24 cellular contexts compared by ENCODE assay signal in genomic region chr13:29165840-29166239, GRCh38.
DNase-seq lines count a peak whose midpoint lies in the region; ATAC-seq and TF ChIP-seq lines count a peak whose summit lies in the region.
"Had no signal": no experiment of that assay in that cellular context is flagged by ENCODE, and none has a peak within 500 bp of the region (broad histone marks: within the 10 kb centered on the region; RNA-seq: fewer than 3 reads in every experiment).

No MANE protein-coding gene starts in this region.

- no peak overlapping the region for H3K27ac ChIP-seq in GM23248
- H3K27ac ChIP-seq: KMS-11, left ventricle myocardium inferior, prostate gland, RWPE1, uterus had no signal

- H3K4me1 ChIP-seq in GM23248 (ENCODE audit: insufficient read depth), result no peaks in the 10 kb centered on the region
- H3K4me1 ChIP-seq: prostate gland, uterus had no signal

- CTCF ChIA-PET in T-cell (lab: Charles Lee), result interaction anchor here in 1 of 2 donors (0.7 kb wide), 1 partner anchor 11 kb away, joined by 3 read pairs; no protein-coding TSS in a partner anchor

- no peak overlapping the region for H3K9ac ChIP-seq in GM23248
- H3K9ac ChIP-seq: KMS-11 had no signal

- H2AFZ ChIP-seq in GM23248, result no peak overlapping the region

- no peaks in the 10 kb centered on the region for H3K27me3 Mint-ChIP-seq in T-cell

- TF ChIP-seq CTCF in AG10803 (conservative IDR thresholded peaks at IDR 0.05; ENCODE audit: low read length), result no peak
- TF ChIP-seq CTCF in fibroblast of pulmonary artery (IDR thresholded peaks at IDR 0.05; ENCODE audit: low read length, missing control alignments), result no peak

- DNase-seq in AG10803 (ENCODE audit: low read depth), result peak; percentile 25
- DNase-seq in GM23248, result peak; percentile 2
- peak; percentile 98 for DNase-seq in NOMO-1 treated with DMSO at 0.1 percent for 48 hours (lab: John Stamatoyannopoulos, UW; ENCODE audit: unreplicated experiment)
- peak; percentile 6 for DNase-seq in fibroblast of pulmonary artery (ENCODE audit: low read depth)
- no peak for DNase-seq in T-cell
- DNase-seq in dedifferentiated amniotic fluid mesenchymal stem cell (ENCODE audit: extremely low spot score), result no peak
- no peak for DNase-seq in RKO (ENCODE audit: low spot score)
- DNase-seq: activated CD4-positive, alpha-beta T cell treated with anti-CD3 and anti-CD28 coated beads, Interleukin-2, amount 10 ng/mL, durations not matched to agents 7 days and 5 days; activated CD8-positive, alpha-beta memory T cell treated with anti-CD3 and anti-CD28 coated beads, Interleukin-2, amount 50 U/mL, for 48 hours; activated gamma-delta T cell; amygdala; left ventricle myocardium inferior; mucosa of descending colon; NCI-H1417; NCI-H2171 treated with DMSO at 0.1 percent for 48 hours; NCI-H69; stimulated activated CD4-positive, alpha-beta T cell treated with anti-CD3 and anti-CD28 coated beads, Interleukin-4, amount 100 ng/mL, for 24 hours; substantia nigra; uterus had no signal

- no peaks in the 10 kb centered on the region for H3K79me2 ChIP-seq in GM23248 (ENCODE audit: insufficient read depth)

- no peak overlapping the region for H3K4me3 Mint-ChIP-seq in T-cell
- H3K4me3 Mint-ChIP-seq: activated CD4-positive, alpha-beta T cell treated with anti-CD3 and anti-CD28 coated beads, Interleukin-2, amount 10 ng/mL, durations not matched to agents 7 days and 5 days had no signal

- in situ Hi-C loops in GM23248 (cut with MboI), result no loop called here

- WGBS in GM23248 (ENCODE audit: low coverage in 1 of 2, low lambda C conversion rate in 2 of 2, missing lambda C conversion rate in 2 of 2), 2 experiments, result 9 to 15% methylated on average over 2 of the region's 2 CpGs

- peaks cover 0 to 1% (median 0%) of the 10 kb centered on the region in 3 donors for H3K4me1 Mint-ChIP-seq in T-cell
- H3K4me1 Mint-ChIP-seq: activated CD4-positive, alpha-beta T cell treated with anti-CD3 and anti-CD28 coated beads, Interleukin-2, amount 10 ng/mL, durations not matched to agents 7 days and 5 days had no signal

- H3K9me3 Mint-ChIP-seq in T-cell, result peaks cover 0 to 4% (median 0%) of the 10 kb centered on the region in 3 donors
- H3K9me3 Mint-ChIP-seq: activated CD4-positive, alpha-beta T cell treated with anti-CD3 and anti-CD28 coated beads, Interleukin-2, amount 10 ng/mL, durations not matched to agents 7 days and 5 days had no signal

- no peaks in the 10 kb centered on the region for H3K36me3 Mint-ChIP-seq in T-cell
- H3K36me3 Mint-ChIP-seq: CD14-positive monocyte had no signal

- ATAC-seq in T-cell (replicated peaks in 1 of 4) (no peak), GM21390 (IDR thresholded peaks at IDR 0.05; ENCODE audit: unreplicated experiment) (no peak)
- ATAC-seq: mucosa of descending colon had no signal

- no peak overlapping the region for H3K27ac Mint-ChIP-seq in T-cell
- H3K27ac Mint-ChIP-seq: activated CD4-positive, alpha-beta T cell treated with anti-CD3 and anti-CD28 coated beads, Interleukin-2, amount 10 ng/mL, durations not matched to agents 7 days and 5 days had no signal

- no peaks in the 10 kb centered on the region for H4K20me1 ChIP-seq in GM23248 (ENCODE audit: insufficient read depth)

- no peaks in the 10 kb centered on the region for H3K9me3 ChIP-seq in GM23248 (ENCODE audit: low read depth)
- H3K9me3 ChIP-seq: left ventricle myocardium inferior, prostate gland, uterus had no signal

- H3K4me3 ChIP-seq in AG10803 (ENCODE audit: low read length), result no peak overlapping the region
- no peak overlapping the region for H3K4me3 ChIP-seq in GM23248
- H3K4me3 ChIP-seq in fibroblast of pulmonary artery (replicated peaks; ENCODE audit: low read depth, low read length), result no peak overlapping the region
- H3K4me3 ChIP-seq: left ventricle myocardium inferior, mucosa of descending colon, prostate gland, uterus had no signal

- H3F3A ChIP-seq in GM23248 (ENCODE audit: insufficient read depth), result no peaks in the 10 kb centered on the region

- POLR2A ChIA-PET in T-cell (lab: Charles Lee), result no interaction called here

- H3K36me3 ChIP-seq in GM23248 (ENCODE audit: low read depth), result no peaks in the 10 kb centered on the region
- H3K36me3 ChIP-seq: left ventricle myocardium inferior, prostate gland, uterus had no signal

- H3K4me2 ChIP-seq in GM23248 (ENCODE audit: unreplicated experiment), result no peak overlapping the region
- H3K4me2 ChIP-seq: KMS-11 had no signal

- no peaks in the 10 kb centered on the region for H3K9me2 ChIP-seq in GM23248 (ENCODE audit: insufficient read depth)

- H3K27me3 ChIP-seq in GM23248 (replicated peaks; ENCODE audit: insufficient read depth), result no peaks in the 10 kb centered on the region
- H3K27me3 ChIP-seq: uterus had no signal

Comparison
In these comparisons a context has a peak if more than half of its experiments do, and no peak if none do; other contexts are left out.
1. DNase-seq: peak in AG10803 (single experiment), GM23248 (single experiment), NOMO-1 treated with DMSO at 0.1 percent for 48 hours (single experiment) and fibroblast of pulmonary artery (single experiment); none in T-cell (0 of 34), dedifferentiated amniotic fluid mesenchymal stem cell (single experiment) and RKO (single experiment).